In the genomic region with DNA sequence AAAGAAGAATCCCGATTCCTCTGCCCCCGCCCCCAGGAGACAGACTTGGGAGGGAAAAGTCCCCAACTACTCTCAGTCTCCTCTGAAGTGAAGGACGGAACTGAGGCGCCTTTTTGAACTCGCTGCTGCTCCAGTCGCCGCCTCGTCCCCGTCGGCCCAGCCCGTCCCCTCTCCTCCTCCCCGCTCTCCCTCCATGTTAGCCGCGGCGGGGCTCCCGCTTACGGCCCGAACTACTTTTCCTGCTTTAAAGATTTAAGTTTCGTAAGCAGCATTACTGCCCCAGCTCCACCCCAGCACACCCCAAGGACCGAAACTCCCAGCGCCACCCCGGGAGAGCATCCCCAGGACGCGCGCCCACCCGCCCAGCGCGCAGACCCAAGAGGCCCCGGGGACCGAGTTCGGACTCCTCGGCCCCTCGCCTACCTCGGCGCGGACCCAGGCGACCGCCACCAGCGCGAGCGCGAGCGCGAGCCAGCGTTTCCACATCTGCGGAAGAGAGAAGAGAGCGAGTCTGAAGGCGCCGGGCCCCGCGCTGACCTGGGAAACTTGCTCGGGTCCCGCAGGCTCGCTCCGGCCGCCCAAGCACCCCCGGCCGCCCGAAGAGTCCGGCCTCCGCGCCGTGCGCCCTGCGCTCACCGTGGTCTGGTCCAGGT, we compare ENCODE assay signal across 8 cellular contexts. TPM values are rescaled to one million over a fixed set of nuclear protein-coding genes. Genes with fewer than 3 reads are reported as not detected.
DNase-seq lines count a peak whose midpoint lies in the region; ATAC-seq lines count a peak whose summit lies in the region.

No MANE protein-coding gene starts in this region.

- peaks cover 0 to 19% (median 0%) of the 10 kb centered on the region in 11 experiments; a peak in 2 of 22 replicates for H4K20me1 ChIP-seq in BLaER1 treated with 17β-estradiol and CSF1 and Interleukin-3, amounts not matched to agents 10 nM and 100 nM

- peak overlapping the region in 10 of 11 experiments; percentile 36 to 75 (median 70); a peak in 20 of 22 replicates for H3K27ac ChIP-seq in BLaER1 treated with 17β-estradiol and CSF1 and Interleukin-3, amounts not matched to agents 10 nM and 100 nM
- peak overlapping the region; percentile 72 to 84 for H3K27ac ChIP-seq in esophagus (ENCODE audit: low read depth in 2 of 2, low read length in 1 of 2)

- H3K4me3 ChIP-seq in BLaER1 treated with 17β-estradiol and CSF1 and Interleukin-3, amounts not matched to agents 10 nM and 100 nM = peak overlapping the region; percentile 74 to 91 (median 80)
- peak overlapping the region; percentile 66 to 71 for H3K4me3 ChIP-seq in esophagus (ENCODE audit: low read depth in 1 of 2, low read length in 2 of 2)

- no peak overlapping the region for H3K27ac Mint-ChIP-seq in T-helper 2 cell treated with Interferon-gamma antibody and Interleukin-4, amounts not matched to agents 5 μg/mL and 100 μg/mL, for 36 hours
- peak overlapping the region in 1 of 6 donors; percentile 64 for H3K27ac Mint-ChIP-seq in naive B cell

- no peaks in the 10 kb centered on the region for H3K36me3 Mint-ChIP-seq in T-helper 2 cell treated with Interferon-gamma antibody and Interleukin-4, amounts not matched to agents 5 μg/mL and 100 μg/mL, for 36 hours (ENCODE audit: low read depth)
- H3K36me3 Mint-ChIP-seq in naive B cell = peaks cover 0 to 10% of the 10 kb centered on the region in 2 donors

- 0 to 1% methylated on average over 52 to 66 of the region's 66 CpGs for WGBS in esophagus, 2 donors

- ATAC-seq in naive B cell (ENCODE audit: low read depth in 2 of 2) (peak; percentile 28 to 35), GM21825 (IDR thresholded peaks at IDR 0.05; ENCODE audit: unreplicated experiment) (no peak), GM21737 (IDR thresholded peaks at IDR 0.05; ENCODE audit: unreplicated experiment) (no peak)

- H3K9me3 Mint-ChIP-seq in T-helper 2 cell treated with Interferon-gamma antibody and Interleukin-4, amounts not matched to agents 5 μg/mL and 100 μg/mL, for 36 hours = no peaks in the 10 kb centered on the region
- peaks cover 0 to 11% (median 4%) of the 10 kb centered on the region in 7 donors for H3K9me3 Mint-ChIP-seq in naive B cell

- H3K27me3 Mint-ChIP-seq in T-helper 2 cell treated with Interferon-gamma antibody and Interleukin-4, amounts not matched to agents 5 μg/mL and 100 μg/mL, for 36 hours (ENCODE audit: low read depth) = peaks cover 59% of the 10 kb centered on the region
- peaks cover 40 to 54% (median 44%) of the 10 kb centered on the region in 3 donors for H3K27me3 Mint-ChIP-seq in naive B cell

- no peaks in the 10 kb centered on the region; a peak in 1 of 22 replicates for H3K36me3 ChIP-seq in BLaER1 treated with 17β-estradiol and CSF1 and Interleukin-3, amounts not matched to agents 10 nM and 100 nM
- H3K36me3 ChIP-seq in esophagus (ENCODE audit: control insufficient read depth in 2 of 2, insufficient read depth in 2 of 2, low read length in 1 of 2) = no peaks in the 10 kb centered on the region

- H3K4me2 ChIP-seq in BLaER1 treated with 17β-estradiol and CSF1 and Interleukin-3, amounts not matched to agents 10 nM and 100 nM = peak overlapping the region; percentile 75 to 94 (median 89)

- DNase-seq in HCEC 1CT = peak; percentile 42
- no peak for DNase-seq in T-helper 2 cell treated with Interferon-gamma antibody and Interleukin-4, amounts not matched to agents 5 μg/mL and 100 μg/mL, for 36 hours (ENCODE audit: low spot score)
- DNase-seq in naive B cell = no peak
- DNase-seq in superior temporal gyrus (ENCODE audit: extremely low spot score) = no peak

- H3K4me1 ChIP-seq in BLaER1 treated with 17β-estradiol and CSF1 and Interleukin-3, amounts not matched to agents 10 nM and 100 nM = peaks cover 11 to 23% (median 16%) of the 10 kb centered on the region in 10 experiments
- H3K4me1 ChIP-seq in esophagus (ENCODE audit: control insufficient read depth in 2 of 2, insufficient read depth in 2 of 2, low read length in 1 of 2) = peaks cover 0 to 3% of the 10 kb centered on the region in 2 donors

- H3K4me1 Mint-ChIP-seq in T-helper 2 cell treated with Interferon-gamma antibody and Interleukin-4, amounts not matched to agents 5 μg/mL and 100 μg/mL, for 36 hours (ENCODE audit: low read depth) = peaks cover 7% of the 10 kb centered on the region
- H3K4me1 Mint-ChIP-seq in naive B cell = peaks cover 9 to 14% (median 11%) of the 10 kb centered on the region in 3 donors

- peaks cover 0 to 5% (median 0%) of the 10 kb centered on the region in 11 experiments; a peak in 2 of 22 replicates for H3K9me3 ChIP-seq in BLaER1 treated with 17β-estradiol and CSF1 and Interleukin-3, amounts not matched to agents 10 nM and 100 nM (replicated peaks in 1 of 11)
- H3K9me3 ChIP-seq in esophagus (ENCODE audit: control insufficient read depth in 2 of 2, insufficient read depth in 1 of 2, low read depth in 1 of 2, low read length in 1 of 2) = no peaks in the 10 kb centered on the region

- H3K4me3 Mint-ChIP-seq in T-helper 2 cell treated with Interferon-gamma antibody and Interleukin-4, amounts not matched to agents 5 μg/mL and 100 μg/mL, for 36 hours = peak overlapping the region; percentile 80
- peak overlapping the region; percentile 73 to 92 (median 86) for H3K4me3 Mint-ChIP-seq in naive B cell

- H3K9ac ChIP-seq in BLaER1 treated with 17β-estradiol and CSF1 and Interleukin-3, amounts not matched to agents 10 nM and 100 nM = peak overlapping the region; percentile 75 to 88 (median 81)

- peaks cover 0 to 17% (median 7%) of the 10 kb centered on the region in 11 experiments; a peak in 14 of 22 replicates for H3K27me3 ChIP-seq in BLaER1 treated with 17β-estradiol and CSF1 and Interleukin-3, amounts not matched to agents 10 nM and 100 nM
- no peaks in the 10 kb centered on the region for H3K27me3 ChIP-seq in esophagus (ENCODE audit: control insufficient read depth in 1 of 2, insufficient read depth in 2 of 2, low read length in 2 of 2)

RNA-seq across cellular contexts. Expression of a gene that starts 0.4 kb away (rescaled TPM):
- 10 to 100 TPM in 1 of 2 donors, 1 to 10 TPM in 1; 5.4 to 10.7 TPM for polyA plus RNA-seq in esophagus
- polyA plus RNA-seq in naive B cell (ENCODE audit: low read depth in 6 of 6) = 1 to 10 TPM in 1 of 6 donors, under 1 TPM in 2, not detected in 3; 0.29 to 1.3 (median 0.92) TPM

Comparison
In these comparisons a context has a peak if more than half of its experiments do, and no peak if none do; other contexts are left out.
1. ATAC-seq: peak in naive B cell (2 of 2); none in GM21825 (single experiment) and GM21737 (single experiment).